8 cellular contexts compared by ENCODE assay signal in genomic region chr1:72281144-72281543, GRCh38. TPM values are rescaled to one million over a fixed set of nuclear protein-coding genes. Genes with fewer than 3 reads are reported as not detected.
DNase-seq lines count a peak whose midpoint lies in the region; ATAC-seq and TF ChIP-seq lines count a peak whose summit lies in the region.

No MANE protein-coding gene starts in this region.

- CTCF ChIA-PET in AG04450 (lab: Charles Lee): interaction anchor here (0.9 kb wide), 1 partner anchor 109 kb away, joined by 3 read pairs; no protein-coding TSS in a partner anchor
- CTCF ChIA-PET in MCF 10A (lab: Yijun Ruan, JAX): interaction anchor here (0.6 kb wide), 1 partner anchor 1586 kb away, joined by 3 read pairs; no protein-coding TSS in a partner anchor

- BruUV-seq in MCF 10A (replicated peaks; lab: Mats Ljungman, UMichigan): no TSS peak

- no peaks in the 10 kb centered on the region; the same call in 1 of the 2 replicates for H3K9me3 ChIP-seq in AG04450 (ENCODE audit: control insufficient read depth, insufficient read depth, low read length)
- no peaks in the 10 kb centered on the region for H3K9me3 ChIP-seq in muscle layer of duodenum (ENCODE audit: control insufficient read depth in 1 of 2, low read length in 2 of 2)
- H3K9me3 ChIP-seq in thyroid gland: no peaks in the 10 kb centered on the region

- H3K27me3 Mint-ChIP-seq in HFFc6 (ENCODE audit: insufficient read depth) (peaks cover 2% of the 10 kb centered on the region; the same call in 1 of the 2 replicates), MCF 10A (ENCODE audit: insufficient read depth, unreplicated experiment) (no peaks in the 10 kb centered on the region)

- H3K4me3 ChIP-seq in AG04450 (ENCODE audit: low read depth, low read length): peak overlapping the region; percentile 84
- peak overlapping the region; percentile 67 to 84 for H3K4me3 ChIP-seq in muscle layer of duodenum (ENCODE audit: low read depth in 1 of 2, low read length in 2 of 2)
- no peak overlapping the region for H3K4me3 ChIP-seq in thyroid gland (replicated peaks in 1 of 3)

- POLR2A ChIA-PET in AG04450 (lab: Yijun Ruan, JAX): no interaction called here
- POLR2A ChIA-PET in MCF 10A (lab: Yijun Ruan, JAX): no interaction called here

- H3K9me3 Mint-ChIP-seq in HFFc6: no peaks in the 10 kb centered on the region
- H3K9me3 Mint-ChIP-seq in MCF 10A (ENCODE audit: unreplicated experiment): no peaks in the 10 kb centered on the region

- H3K4me1 ChIP-seq in muscle layer of duodenum (ENCODE audit: control insufficient read depth in 1 of 2, insufficient read depth in 2 of 2, low read length in 2 of 2) (peaks cover 0 to 16% of the 10 kb centered on the region in 2 donors), thyroid gland (peaks cover 0 to 6% of the 10 kb centered on the region in 2 donors)

- H3K27me3 ChIP-seq in AG04450 (ENCODE audit: control insufficient read depth, insufficient read depth, low read length) (no peaks in the 10 kb centered on the region), muscle layer of duodenum (ENCODE audit: low read depth, low read length) (no peaks in the 10 kb centered on the region), thyroid gland (no peaks in the 10 kb centered on the region)

- DNase-seq in AG04450 (ENCODE audit: low read depth, low spot score): no peak
- peak; percentile 3 for DNase-seq in HFFc6
- no peak for DNase-seq in MCF 10A (ENCODE audit: unreplicated experiment)
- no peak for DNase-seq in NCI-H82 treated with DMSO at 0.1 percent for 48 hours (lab: John Stamatoyannopoulos, UW; ENCODE audit: unreplicated experiment)
- DNase-seq in thyroid gland: no peak
- DNase-seq in effector CD4-positive, alpha-beta T cell: no peak

- H3K27ac ChIP-seq in AG04450 (ENCODE audit: low read depth, low read length) (no peak overlapping the region), muscle layer of duodenum (ENCODE audit: low read length) (peak overlapping the region; percentile 57), thyroid gland (no peak overlapping the region)

- intact Hi-C loops in MCF 10A (cut with micrococcal nuclease) (loop anchor here (5.0 to 10.0 kb wide), 4 partner anchors 124 to 689 kb away; no protein-coding TSS in a partner anchor), thyroid gland (cut with DNase I) (no loop called here)

- no peak for TF ChIP-seq CTCF in AG04450 (IDR thresholded peaks at IDR 0.05; ENCODE audit: low read depth, low read length)
- TF ChIP-seq CTCF in HFFc6 (IDR thresholded peaks at IDR 0.05): no peak
- no peak for TF ChIP-seq CTCF in MCF 10A (IDR thresholded peaks at IDR 0.05; ENCODE audit: unreplicated experiment)
- TF ChIP-seq CTCF in thyroid gland (IDR thresholded peaks at IDR 0.05): no peak

- H3K4me1 Mint-ChIP-seq in HFFc6 (ENCODE audit: low read depth): peaks cover 35% of the 10 kb centered on the region
- H3K4me1 Mint-ChIP-seq in MCF 10A (ENCODE audit: insufficient read depth, unreplicated experiment): peaks cover 13% of the 10 kb centered on the region

- ATAC-seq in HG03469 (IDR thresholded peaks at IDR 0.05; ENCODE audit: unreplicated experiment): no peak

- H3K4me3 Mint-ChIP-seq in HFFc6 (no peak overlapping the region), MCF 10A (ENCODE audit: unreplicated experiment) (no peak overlapping the region)

- H3K36me3 Mint-ChIP-seq in HFFc6 (ENCODE audit: low read depth) (no peaks in the 10 kb centered on the region), MCF 10A (ENCODE audit: insufficient read depth, unreplicated experiment) (no peaks in the 10 kb centered on the region)

- no peak for TF ChIP-seq POLR2A in thyroid gland (IDR thresholded peaks at IDR 0.05)

- H3K27ac Mint-ChIP-seq in HFFc6 (no peak overlapping the region), MCF 10A (ENCODE audit: low read depth, unreplicated experiment) (peak overlapping the region; percentile 0)

- WGBS in thyroid gland, 2 donors: 41 to 42% methylated on average over 2 of the region's 2 CpGs

- peaks cover 0 to 8% of the 10 kb centered on the region in 2 donors for H3K36me3 ChIP-seq in muscle layer of duodenum (ENCODE audit: control insufficient read depth in 1 of 2, insufficient read depth in 2 of 2, low read length in 2 of 2)
- no peaks in the 10 kb centered on the region for H3K36me3 ChIP-seq in thyroid gland

RNA-seq across cellular contexts. Expression of gene NEGR1, which starts 1.2 kb away (rescaled TPM):
- 9.8 and 11.3 TPM in 2 replicates for polyA plus RNA-seq in AG04450 (2011; rRNA removed)
- 15.2 and 25.2 TPM in 2 replicates for polyA minus RNA-seq in AG04450 (2011; rRNA and poly(A)+ RNA removed)
- 10 to 100 TPM; 52.8 to 67.6 (median 64.6) TPM for total RNA-seq in HFFc6 (2021; fragmentation: NEBNext Ultra II Directional; extraction: Animal tissue kit (Norgen Biotek cat#: 25700))
- total RNA-seq in MCF 10A (2022) (3.5 and 4.1 TPM in 2 replicates), thyroid gland (10 to 100 TPM in 2 of 4 donors, 1 to 10 TPM in 2; 4.1 to 12.4 (median 10.2) TPM)

Comparison
In these comparisons a context has a peak if more than half of its experiments do, and no peak if none do; other contexts are left out.
1. H3K4me3 ChIP-seq: peak in AG04450 (single experiment) and muscle layer of duodenum (2 of 2); none in thyroid gland (0 of 3).
2. RNA of gene NEGR1, which starts 1.2 kb away (total RNA-seq): 52.8 to 67.6 TPM in HFFc6; 4.1 to 12.4 TPM in thyroid gland and 3.5 to 4.1 TPM in MCF 10A; every median in the first group is over 4 times any median in the second.